35 cellular contexts compared by ENCODE assay signal in the genomic region with DNA sequence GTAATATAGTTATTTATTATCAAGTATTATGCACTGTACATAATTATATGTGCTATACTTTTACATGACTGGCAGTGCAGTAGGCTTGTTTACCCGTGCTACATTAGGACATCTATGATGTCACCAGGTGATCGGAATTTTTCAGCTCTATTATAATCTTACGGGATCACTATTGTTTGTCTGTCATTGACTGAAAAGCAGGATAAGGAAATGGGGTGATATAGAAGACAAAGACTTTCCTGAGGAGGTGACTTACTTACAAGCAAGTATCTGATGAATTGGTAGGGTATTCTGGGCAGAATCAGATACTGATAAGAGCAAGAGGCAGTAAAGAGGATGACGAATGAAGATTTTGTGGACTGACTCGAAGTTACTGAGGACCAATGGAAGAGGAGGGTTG.
"Had no signal": no experiment of that assay in that cellular context is flagged by ENCODE, and none has a peak within 500 bp of the region (broad histone marks: within the 10 kb centered on the region; RNA-seq: fewer than 3 reads in every experiment).

No MANE protein-coding gene starts in this region.

- H3K4me1 ChIP-seq: breast epithelium had no signal

- ATAC-seq: activated CD8-positive, alpha-beta T cell treated with anti-CD3 and anti-CD28 coated beads for 36 hours; activated naive CD4-positive, alpha-beta T cell treated with anti-CD3 and anti-CD28 coated beads, Interleukin-2, amount 50 U/mL, for 72 hours; activated T-cell treated with anti-CD3 and anti-CD28 coated beads, Interleukin-2, amount 50 U/mL, for 4 hours; activated T-cell treated with anti-CD3 and anti-CD28 coated beads, Interleukin-2, amount 50 U/mL, for 72 hours; activated T-helper 17 cell treated with anti-CD3 and anti-CD28 coated beads, Interleukin-2, amount 50 U/mL, for 72 hours; body of pancreas had no signal

- H3K27me3 ChIP-seq: adrenal gland, body of pancreas, brain microvascular endothelial cell, breast epithelium had no signal

- H3K36me3 ChIP-seq: adrenal gland, brain microvascular endothelial cell, breast epithelium had no signal

- H3K27ac ChIP-seq: adrenal gland, body of pancreas, brain microvascular endothelial cell, VCaP had no signal

- H3K9me3 ChIP-seq: adrenal gland, body of pancreas, breast epithelium had no signal

- DNase-seq: activated B cell treated with CpG ODN at 0.5 μM for 24 hours; activated CD4-positive, alpha-beta memory T cell treated with anti-CD3 and anti-CD28 coated beads for 36 hours; activated CD4-positive, alpha-beta T cell treated with anti-CD3 and anti-CD28 coated beads for 4 hours; activated CD4-positive, alpha-beta T cell treated with anti-CD3 and anti-CD28 coated beads, Interleukin-2, amount 10 ng/mL, durations not matched to agents 24 days and 14 days; activated CD4-positive, alpha-beta T cell treated with anti-CD3 and anti-CD28 coated beads, Interleukin-2, amount 50 U/mL, for 1 hour; activated CD4-positive, alpha-beta T cell treated with anti-CD3 and anti-CD28 coated beads, Interleukin-2, amount 50 U/mL, for 4 hours; activated CD4-positive, CD25-positive, alpha-beta regulatory T cell treated with anti-CD3 and anti-CD28 coated beads, Interleukin-2, amount 50 U/mL, for 72 hours; activated CD8-positive, alpha-beta memory T cell treated with anti-CD3 and anti-CD28 coated beads, Interleukin-2, amount 50 U/mL, for 4 hours; activated CD8-positive, alpha-beta T cell treated with anti-CD3 and anti-CD28 coated beads for 36 hours; activated effector memory CD4-positive, alpha-beta T cell treated with anti-CD3 and anti-CD28 coated beads, Interleukin-2, amount 50 U/mL, for 16 hours; activated gamma-delta T cell treated with Interleukin-2 at 50 U/mL for 16 hours; activated naive CD4-positive, alpha-beta T cell; activated naive CD4-positive, alpha-beta T cell treated with anti-CD3 and anti-CD28 coated beads for 36 hours; activated naive CD4-positive, alpha-beta T cell treated with anti-CD3 and anti-CD28 coated beads, Interleukin-2, amount 50 U/mL, for 16 hours; activated naive CD8-positive, alpha-beta T cell treated with anti-CD3 and anti-CD28 coated beads for 36 hours; activated T-cell treated with anti-CD3 and anti-CD28 coated beads for 4 hours; activated T-cell treated with anti-CD3 and anti-CD28 coated beads, Interleukin-2, amount 50 U/mL, for 1 hour; activated T-cell treated with anti-CD3 and anti-CD28 coated beads, Interleukin-2, amount 50 U/mL, for 4 hours; activated T-cell treated with anti-CD3 and anti-CD28 coated beads, Interleukin-2, amount 50 U/mL, for 72 hours; adrenal gland; amniotic stem cell; aorta; body of pancreas; brain microvascular endothelial cell; central memory CD4-positive, alpha-beta T cell; SW 1271; T-helper 1 cell; T-helper 2 cell; T-helper 9 cell had no signal

- H3K4me3 ChIP-seq: adrenal gland, body of pancreas, breast epithelium had no signal

- FAIRE-seq: astrocyte, TTC549 had no signal
